In the genomic region with DNA sequence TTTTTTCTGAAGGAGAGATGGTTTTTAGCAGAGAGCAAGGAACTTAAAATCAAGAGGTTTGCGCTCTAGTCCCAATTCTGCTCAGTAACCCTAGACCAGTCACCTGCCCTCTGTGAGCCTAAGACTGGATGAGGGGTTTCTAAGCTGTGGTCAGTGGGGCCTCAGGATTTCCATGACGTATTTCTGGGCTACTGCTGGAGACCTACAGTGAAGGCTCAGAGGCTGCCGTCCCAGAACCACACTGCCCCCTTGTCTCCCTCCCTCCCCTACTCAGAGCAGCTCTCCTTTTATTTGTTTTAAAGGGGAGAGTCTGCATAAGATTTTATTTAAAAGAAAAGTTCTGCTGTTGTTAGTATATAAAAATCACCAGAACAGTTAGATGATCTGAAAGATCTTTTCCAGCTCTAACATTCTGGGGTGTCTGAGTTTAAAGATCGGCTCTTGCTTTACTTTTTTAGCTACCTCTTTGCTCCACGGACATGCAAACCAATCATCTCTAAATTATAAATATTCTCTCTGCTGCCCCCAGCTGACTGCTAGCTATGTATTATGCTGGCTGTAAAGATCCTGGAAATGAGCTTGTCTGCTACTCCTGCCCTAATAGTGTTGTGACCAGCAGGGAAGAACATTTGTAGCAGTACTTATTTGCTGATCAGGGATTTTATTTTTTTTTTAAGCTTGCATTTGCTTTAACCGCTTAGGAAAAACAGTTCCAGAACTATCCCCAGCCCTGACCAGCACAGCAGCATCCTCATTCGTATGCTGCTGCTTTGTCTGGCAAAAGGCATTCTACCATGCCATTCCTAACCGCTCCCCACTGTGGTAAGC, we compare ENCODE assay signal across 8 cellular contexts. TPM values are rescaled to one million over a fixed set of nuclear protein-coding genes. Genes with fewer than 3 reads are reported as not detected.
DNase-seq lines count a peak whose midpoint lies in the region; FAIRE-seq and TF ChIP-seq lines count a peak whose summit lies in the region.

No MANE protein-coding gene starts in this region.

- in situ Hi-C loops in astrocyte of the spinal cord (cut with HindIII; ENCODE audit: low sequenced_read_pairs), result no loop called here

- H3K36me3 ChIP-seq in kidney epithelial cell (ENCODE audit: control insufficient read depth, insufficient read depth, low read length), result no peaks in the 10 kb centered on the region

- DNase-seq in COR-L47 (lab: John Stamatoyannopoulos, UW), result peak; percentile 60
- DNase-seq in H54 (ENCODE audit: insufficient read length, low spot score), result no peak
- DNase-seq in NCI-H526 treated with DMSO at 0.1 percent for 48 hours (lab: John Stamatoyannopoulos, UW), result peak; percentile 90
- peak; percentile 69 for DNase-seq in astrocyte of the spinal cord (ENCODE audit: low read depth, low spot score)
- no peak for DNase-seq in kidney epithelial cell (ENCODE audit: low read depth)
- peak; percentile 84 for DNase-seq in superior temporal gyrus (ENCODE audit: extremely low spot score)
- DNase-seq in activated T-helper 2 cell treated with anti-CD3 and anti-CD28 coated beads, Interferon-gamma antibody, Interleukin-2, Interleukin-4, amounts not matched to agents 10 μg/mL and 5 μg/mL and 100 μg/mL, durations not matched to agents 14 hours and 24 hours and 36 hours (ENCODE audit: low spot score), result no peak
- DNase-seq in activated gamma-delta T cell treated with Interleukin-2 at 50 U/mL for 16 hours, result no peak

- peaks cover 7% of the 10 kb centered on the region for H3K27me3 Mint-ChIP-seq in activated T-helper 2 cell treated with anti-CD3 and anti-CD28 coated beads, Interferon-gamma antibody, Interleukin-2, Interleukin-4, amounts not matched to agents 10 μg/mL and 5 μg/mL and 100 μg/mL, durations not matched to agents 14 hours and 24 hours and 36 hours (ENCODE audit: low read depth)

- H3K4me1 Mint-ChIP-seq in activated T-helper 2 cell treated with anti-CD3 and anti-CD28 coated beads, Interferon-gamma antibody, Interleukin-2, Interleukin-4, amounts not matched to agents 10 μg/mL and 5 μg/mL and 100 μg/mL, durations not matched to agents 14 hours and 24 hours and 36 hours (ENCODE audit: low read depth), result no peaks in the 10 kb centered on the region

- intact Hi-C loops in activated T-helper 2 cell treated with anti-CD3 and anti-CD28 coated beads, Interferon-gamma antibody, Interleukin-2, Interleukin-4, amounts not matched to agents 10 μg/mL and 5 μg/mL and 100 μg/mL, durations not matched to agents 14 hours and 24 hours and 36 hours (cut with micrococcal nuclease), result no loop called here

- H3K27ac Mint-ChIP-seq in activated T-helper 2 cell treated with anti-CD3 and anti-CD28 coated beads, Interferon-gamma antibody, Interleukin-2, Interleukin-4, amounts not matched to agents 10 μg/mL and 5 μg/mL and 100 μg/mL, durations not matched to agents 14 hours and 24 hours and 36 hours, result no peak overlapping the region

- H3K4me3 ChIP-seq in astrocyte of the spinal cord (ENCODE audit: low read depth, low read length) (peak overlapping the region; percentile 12), kidney epithelial cell (ENCODE audit: low read depth, low read length) (no peak overlapping the region)

- peak; percentile 36 for FAIRE-seq in H54 (lab: Jason Lieb, UNC)

- no peaks in the 10 kb centered on the region for H3K27me3 ChIP-seq in kidney epithelial cell (ENCODE audit: control insufficient read depth, insufficient read depth, low read length)

- H3K9me3 Mint-ChIP-seq in activated T-helper 2 cell treated with anti-CD3 and anti-CD28 coated beads, Interferon-gamma antibody, Interleukin-2, Interleukin-4, amounts not matched to agents 10 μg/mL and 5 μg/mL and 100 μg/mL, durations not matched to agents 14 hours and 24 hours and 36 hours, result no peaks in the 10 kb centered on the region

- no peaks in the 10 kb centered on the region for H3K36me3 Mint-ChIP-seq in activated T-helper 2 cell treated with anti-CD3 and anti-CD28 coated beads, Interferon-gamma antibody, Interleukin-2, Interleukin-4, amounts not matched to agents 10 μg/mL and 5 μg/mL and 100 μg/mL, durations not matched to agents 14 hours and 24 hours and 36 hours (ENCODE audit: low read depth)

- no peak for TF ChIP-seq POLR2A in H54 (IDR thresholded peaks at IDR 0.05; ENCODE audit: low read depth, low read length)

- H3K4me3 Mint-ChIP-seq in activated T-helper 2 cell treated with anti-CD3 and anti-CD28 coated beads, Interferon-gamma antibody, Interleukin-2, Interleukin-4, amounts not matched to agents 10 μg/mL and 5 μg/mL and 100 μg/mL, durations not matched to agents 14 hours and 24 hours and 36 hours (ENCODE audit: low read depth), result no peak overlapping the region

- TF ChIP-seq CTCF in astrocyte of the spinal cord (IDR thresholded peaks at IDR 0.05; ENCODE audit: low read depth, low read length) (peak; percentile 57), kidney epithelial cell (IDR thresholded peaks at IDR 0.05; ENCODE audit: insufficient read depth, low read length, poor library complexity, severe bottlenecking) (peak; percentile 42)

RNA-seq across cellular contexts. Expression of a gene that starts 28.6 kb away (rescaled TPM):
- total RNA-seq in kidney epithelial cell, result 52.1 and 117 TPM in 2 replicates
- total RNA-seq in activated T-helper 2 cell treated with anti-CD3 and anti-CD28 coated beads, Interferon-gamma antibody, Interleukin-2, Interleukin-4, amounts not matched to agents 10 μg/mL and 5 μg/mL and 100 μg/mL, durations not matched to agents 14 hours and 24 hours and 36 hours, result 142 and 154 TPM in 2 replicates

Comparison
In these comparisons a context has a peak if more than half of its experiments do, and no peak if none do; other contexts are left out.
1. DNase-seq: peak in COR-L47 (single experiment), NCI-H526 treated with DMSO at 0.1 percent for 48 hours (single experiment), astrocyte of the spinal cord (single experiment) and superior temporal gyrus (single experiment); none in H54 (single experiment), kidney epithelial cell (single experiment), activated T-helper 2 cell treated with anti-CD3 and anti-CD28 coated beads, Interferon-gamma antibody, Interleukin-2, Interleukin-4, amounts not matched to agents 10 μg/mL and 5 μg/mL and 100 μg/mL, durations not matched to agents 14 hours and 24 hours and 36 hours (single experiment) and activated gamma-delta T cell treated with Interleukin-2 at 50 U/mL for 16 hours (single experiment).